ENCODE assay signal across 9 cellular contexts in the genomic region with DNA sequence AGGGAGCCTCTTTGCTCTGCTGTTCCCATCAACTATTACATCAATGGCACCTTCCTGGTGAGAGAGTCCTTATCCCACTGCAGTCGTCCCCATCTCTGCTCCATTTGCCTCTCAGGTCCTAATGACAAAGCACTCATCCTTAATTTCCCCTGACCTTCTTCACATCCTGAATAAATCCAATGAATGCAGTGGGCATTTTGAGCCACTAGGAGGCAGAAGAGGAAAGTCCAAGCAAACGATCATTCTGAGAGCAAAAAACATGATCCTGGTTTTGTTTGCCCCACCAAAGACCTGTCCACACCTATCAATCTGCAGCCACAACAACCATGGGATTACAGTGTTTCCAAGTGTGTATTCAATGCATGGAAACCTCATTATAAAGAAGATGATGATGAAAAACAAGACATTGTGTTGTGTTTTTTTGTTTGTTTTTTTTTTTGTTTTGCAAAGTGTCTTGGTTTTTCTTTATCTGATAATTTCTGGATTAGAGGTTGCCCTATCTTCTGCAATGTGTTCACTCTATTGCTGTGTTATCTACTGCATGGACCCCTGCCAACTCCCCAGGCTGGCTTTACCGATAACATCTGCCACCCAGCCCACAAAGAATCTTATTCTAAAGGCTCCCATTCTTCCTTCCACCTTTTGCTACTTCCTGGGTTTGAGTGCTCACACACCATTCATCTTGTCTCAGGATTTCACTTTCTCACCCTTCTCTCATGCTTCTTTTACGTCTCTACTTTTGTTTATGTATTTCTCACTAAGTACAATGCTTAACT.
A peak's percentile ranks its signal among the peaks of the same experiment; 100 is the strongest.
DNase-seq lines count a peak whose midpoint lies in the region; ATAC-seq, FAIRE-seq and TF ChIP-seq lines count a peak whose summit lies in the region.
"Had no signal": no experiment of that assay in that cellular context is flagged by ENCODE, and none has a peak within 500 bp of the region (broad histone marks: within the 10 kb centered on the region; RNA-seq: fewer than 3 reads in every experiment).

No MANE protein-coding gene starts in this region.

- H3K27me3 Mint-ChIP-seq in activated CD8-positive, alpha-beta T cell treated with anti-CD3 and anti-CD28 coated beads for 36 hours, result peaks cover 4% of the 10 kb centered on the region

- ATAC-seq in GM18873 (IDR thresholded peaks at IDR 0.05; ENCODE audit: low FRiP score, unreplicated experiment) (peak; percentile 85), HG02642 (IDR thresholded peaks at IDR 0.05; ENCODE audit: poor library complexity, unreplicated experiment) (no peak), HG03442 (IDR thresholded peaks at IDR 0.05; ENCODE audit: unreplicated experiment) (no peak)
- ATAC-seq in activated CD8-positive, alpha-beta T cell treated with anti-CD3 and anti-CD28 coated beads for 36 hours, result no peak
- ATAC-seq: left colon had no signal

- no peaks in the 10 kb centered on the region for H3K9me3 Mint-ChIP-seq in activated CD8-positive, alpha-beta T cell treated with anti-CD3 and anti-CD28 coated beads for 36 hours

- no peaks in the 10 kb centered on the region for H3K4me1 Mint-ChIP-seq in activated CD8-positive, alpha-beta T cell treated with anti-CD3 and anti-CD28 coated beads for 36 hours (ENCODE audit: low read depth)

- no peak for DNase-seq in D721Med (ENCODE audit: insufficient read length, low spot score)
- DNase-seq in NB4 (ENCODE audit: low read depth), result peak; percentile 33
- peak; percentile 38 for DNase-seq in activated CD8-positive, alpha-beta T cell treated with anti-CD3 and anti-CD28 coated beads for 36 hours
- peak; percentile 2 for DNase-seq in kidney epithelial cell (ENCODE audit: low read depth)
- no peak for DNase-seq in urothelium cell line (ENCODE audit: low spot score)

- H3K36me3 Mint-ChIP-seq in activated CD8-positive, alpha-beta T cell treated with anti-CD3 and anti-CD28 coated beads for 36 hours (ENCODE audit: low read depth), result no peaks in the 10 kb centered on the region

- H3K27me3 ChIP-seq in kidney epithelial cell (ENCODE audit: control insufficient read depth, insufficient read depth, low read length), result no peaks in the 10 kb centered on the region

- peak; percentile 76 for FAIRE-seq in D721Med (lab: Jason Lieb, UNC)
- FAIRE-seq in urothelium cell line (lab: Jason Lieb, UNC), result no peak

- H3K36me3 ChIP-seq in kidney epithelial cell (ENCODE audit: control insufficient read depth, insufficient read depth, low read length), result no peaks in the 10 kb centered on the region

- H3K4me3 Mint-ChIP-seq in activated CD8-positive, alpha-beta T cell treated with anti-CD3 and anti-CD28 coated beads for 36 hours, result no peak overlapping the region

- POLR2A ChIA-PET in activated CD8-positive, alpha-beta T cell treated with anti-CD3 and anti-CD28 coated beads for 36 hours (lab: Charles Lee), result no interaction called here

- CTCF ChIA-PET in activated CD8-positive, alpha-beta T cell treated with anti-CD3 and anti-CD28 coated beads for 36 hours (lab: Charles Lee), result interaction anchor here (1.3 kb wide), 1 partner anchor 12 kb away, joined by 3 read pairs; no protein-coding TSS in a partner anchor

- no peak overlapping the region for H3K4me3 ChIP-seq in NB4 (ENCODE audit: low read depth, low read length)
- no peak overlapping the region for H3K4me3 ChIP-seq in kidney epithelial cell (ENCODE audit: low read depth, low read length)

- intact Hi-C loops in activated CD8-positive, alpha-beta T cell treated with anti-CD3 and anti-CD28 coated beads for 36 hours (cut with micrococcal nuclease), result no loop called here

- H3K27ac Mint-ChIP-seq in activated CD8-positive, alpha-beta T cell treated with anti-CD3 and anti-CD28 coated beads for 36 hours, result no peak overlapping the region

- TF ChIP-seq POLR2A in NB4 (IDR thresholded peaks at IDR 0.05; ENCODE audit: extremely low read depth, insufficient read length), result no peak

- TF ChIP-seq CTCF in D721Med (IDR thresholded peaks at IDR 0.05; ENCODE audit: insufficient read depth, missing control alignments), result peak; percentile 77
- TF ChIP-seq CTCF in NB4 (IDR thresholded peaks at IDR 0.05; ENCODE audit: low read depth, low read length), result peak; percentile 60
- TF ChIP-seq CTCF in activated CD8-positive, alpha-beta T cell treated with anti-CD3 and anti-CD28 coated beads for 36 hours (IDR thresholded peaks at IDR 0.05), result peak; percentile 17
- peak; percentile 70 for TF ChIP-seq CTCF in kidney epithelial cell (IDR thresholded peaks at IDR 0.05; ENCODE audit: insufficient read depth, low read length, poor library complexity, severe bottlenecking)

Comparison
In these comparisons a context has a peak if more than half of its experiments do, and no peak if none do; other contexts are left out.
1. DNase-seq: peak in NB4 (single experiment), activated CD8-positive, alpha-beta T cell treated with anti-CD3 and anti-CD28 coated beads for 36 hours (single experiment) and kidney epithelial cell (single experiment); none in D721Med (single experiment) and urothelium cell line (single experiment).
2. CTCF ChIP-seq: peak in every context shown above with its lines; median percentile 77 in D721Med; 70 in kidney epithelial cell; 60 in NB4; 17 in activated CD8-positive, alpha-beta T cell treated with anti-CD3 and anti-CD28 coated beads for 36 hours.